Comparison of ENCODE assay signal across 31 cellular contexts in genomic region chr2:138565251-138565598, GRCh38.
"Had no signal": no experiment of that assay in that cellular context is flagged by ENCODE, and none has a peak within 500 bp of the region (broad histone marks: within the 10 kb centered on the region; RNA-seq: fewer than 3 reads in every experiment).

No MANE protein-coding gene starts in this region.

- H3K27me3 ChIP-seq: cardiac muscle cell, Peyer's patch had no signal

- ATAC-seq: activated CD8-positive, alpha-beta memory T cell treated with anti-CD3 and anti-CD28 coated beads, Interleukin-2, amount 10 ng/mL, durations not matched to agents 7 days and 5 days; activated naive CD8-positive, alpha-beta T cell treated with anti-CD3 and anti-CD28 coated beads, Interleukin-2, amount 50 U/mL, for 24 hours; K562; SK-N-SH treated with all-trans-retinoic acid at 6 μM for 48 hours had no signal

- H3K4me3 Mint-ChIP-seq: activated B cell treated with CpG ODN at 0.5 μM for 24 hours; activated CD4-positive, alpha-beta memory T cell treated with anti-CD3 and anti-CD28 coated beads, Interleukin-2, amount 10 ng/mL, durations not matched to agents 7 days and 5 days; activated CD8-positive, alpha-beta memory T cell treated with anti-CD3 and anti-CD28 coated beads, Interleukin-2, amount 10 ng/mL, durations not matched to agents 7 days and 5 days; activated naive CD4-positive, alpha-beta T cell treated with anti-CD3 and anti-CD28 coated beads, Interleukin-2, amount 10 ng/mL, durations not matched to agents 7 days and 5 days; activated naive CD8-positive, alpha-beta T cell; activated naive CD8-positive, alpha-beta T cell treated with anti-CD3 and anti-CD28 coated beads, Interleukin-2, amount 50 U/mL, for 24 hours; brain had no signal

- H3K4me3 ChIP-seq: cardiac muscle cell, K562, Peyer's patch had no signal

- H3K4me1 ChIP-seq: Peyer's patch had no signal

- H3K27ac Mint-ChIP-seq: activated B cell treated with CpG ODN at 0.5 μM for 24 hours; activated CD4-positive, alpha-beta memory T cell treated with anti-CD3 and anti-CD28 coated beads, Interleukin-2, amount 10 ng/mL, durations not matched to agents 7 days and 5 days; activated CD8-positive, alpha-beta memory T cell treated with anti-CD3 and anti-CD28 coated beads, Interleukin-2, amount 10 ng/mL, durations not matched to agents 7 days and 5 days; activated naive CD4-positive, alpha-beta T cell treated with anti-CD3 and anti-CD28 coated beads, Interleukin-2, amount 10 ng/mL, durations not matched to agents 7 days and 5 days; activated naive CD8-positive, alpha-beta T cell; activated naive CD8-positive, alpha-beta T cell treated with anti-CD3 and anti-CD28 coated beads, Interleukin-2, amount 50 U/mL, for 24 hours; brain had no signal

- H3K9me3 Mint-ChIP-seq: activated B cell treated with CpG ODN at 0.5 μM for 24 hours; activated CD4-positive, alpha-beta memory T cell treated with anti-CD3 and anti-CD28 coated beads, Interleukin-2, amount 10 ng/mL, durations not matched to agents 7 days and 5 days; activated naive CD4-positive, alpha-beta T cell treated with anti-CD3 and anti-CD28 coated beads, Interleukin-2, amount 10 ng/mL, durations not matched to agents 7 days and 5 days; activated naive CD8-positive, alpha-beta T cell treated with anti-CD3 and anti-CD28 coated beads, Interleukin-2, amount 50 U/mL, for 24 hours; brain had no signal

- DNase-seq: activated B cell treated with CpG ODN at 0.5 μM for 24 hours; activated CD4-positive, alpha-beta memory T cell treated with anti-CD3 and anti-CD28 coated beads, Interleukin-2, amount 10 ng/mL, durations not matched to agents 7 days and 5 days; activated CD4-positive, alpha-beta T cell treated with anti-CD3 and anti-CD28 coated beads for 1 hour; activated CD4-positive, alpha-beta T cell treated with anti-CD3 and anti-CD28 coated beads for 48 hours; activated CD8-positive, alpha-beta memory T cell treated with anti-CD3 and anti-CD28 coated beads for 24 hours; activated CD8-positive, alpha-beta memory T cell treated with anti-CD3 and anti-CD28 coated beads, Interleukin-2, amount 10 ng/mL, durations not matched to agents 7 days and 5 days; activated CD8-positive, alpha-beta memory T cell treated with anti-CD3 and anti-CD28 coated beads, Interleukin-2, amount 50 U/mL, for 48 hours; activated effector memory CD4-positive, alpha-beta T cell treated with Interleukin-2 at 50 U/mL for 16 hours; activated naive CD4-positive, alpha-beta T cell treated with anti-CD3 and anti-CD28 coated beads, Interleukin-2, amount 10 ng/mL, durations not matched to agents 7 days and 5 days; activated naive CD8-positive, alpha-beta T cell treated with anti-CD3 and anti-CD28 coated beads, Interleukin-2, amount 50 U/mL, for 24 hours; activated T-cell treated with anti-CD3 and anti-CD28 coated beads, Interleukin-2, amount 50 U/mL, for 48 hours; anterior cingulate cortex; NCI-H1105; NCI-H1417 treated with DMSO at 0.1 percent for 48 hours; NCI-H187 treated with DMSO at 0.1 percent for 48 hours; NCI-H2081; NCI-H2171 treated with DMSO at 0.1 percent for 48 hours; NCI-H2227 treated with DMSO at 0.1 percent for 48 hours; NCI-H524 treated with DMSO at 0.1 percent for 48 hours; Peyer's patch; RPMI8226; SIG-M5; T-helper 1 cell; T-helper 2 cell; T-helper 9 cell had no signal

- H3K9me3 ChIP-seq: Peyer's patch had no signal

- H3K4me1 Mint-ChIP-seq: activated B cell treated with CpG ODN at 0.5 μM for 24 hours; activated CD4-positive, alpha-beta memory T cell treated with anti-CD3 and anti-CD28 coated beads, Interleukin-2, amount 10 ng/mL, durations not matched to agents 7 days and 5 days; activated CD8-positive, alpha-beta memory T cell treated with anti-CD3 and anti-CD28 coated beads, Interleukin-2, amount 10 ng/mL, durations not matched to agents 7 days and 5 days; activated naive CD4-positive, alpha-beta T cell treated with anti-CD3 and anti-CD28 coated beads, Interleukin-2, amount 10 ng/mL, durations not matched to agents 7 days and 5 days; activated naive CD8-positive, alpha-beta T cell treated with anti-CD3 and anti-CD28 coated beads, Interleukin-2, amount 50 U/mL, for 24 hours; brain had no signal

- H3K27ac ChIP-seq: cardiac muscle cell, Peyer's patch, VCaP had no signal

- H3K27me3 Mint-ChIP-seq: activated B cell treated with CpG ODN at 0.5 μM for 24 hours; activated CD4-positive, alpha-beta memory T cell treated with anti-CD3 and anti-CD28 coated beads, Interleukin-2, amount 10 ng/mL, durations not matched to agents 7 days and 5 days; activated CD8-positive, alpha-beta memory T cell treated with anti-CD3 and anti-CD28 coated beads, Interleukin-2, amount 10 ng/mL, durations not matched to agents 7 days and 5 days; activated naive CD4-positive, alpha-beta T cell treated with anti-CD3 and anti-CD28 coated beads, Interleukin-2, amount 10 ng/mL, durations not matched to agents 7 days and 5 days; activated naive CD8-positive, alpha-beta T cell; activated naive CD8-positive, alpha-beta T cell treated with anti-CD3 and anti-CD28 coated beads, Interleukin-2, amount 50 U/mL, for 24 hours; brain had no signal
